18 cellular contexts compared by ENCODE assay signal in the genomic region with DNA sequence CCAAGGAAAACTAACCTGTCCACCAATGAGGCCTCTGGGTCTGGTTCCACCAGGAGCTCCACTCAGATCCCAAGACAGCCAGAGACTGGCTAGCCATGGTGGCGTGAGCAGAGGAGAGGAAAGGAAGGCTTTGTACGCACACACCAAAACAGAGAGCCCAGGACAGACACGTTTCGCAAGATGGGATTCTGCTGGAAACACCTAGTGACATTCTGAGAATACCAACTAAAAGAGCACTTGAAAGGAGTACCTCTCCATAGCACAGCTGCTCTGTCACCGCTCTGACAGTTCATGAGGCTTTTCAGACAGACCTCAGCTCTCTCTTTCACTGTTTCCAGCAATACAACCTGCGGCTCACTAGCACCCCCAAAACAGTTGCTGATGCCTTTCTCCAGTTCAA.
"Had no signal": no experiment of that assay in that cellular context is flagged by ENCODE, and none has a peak within 500 bp of the region (broad histone marks: within the 10 kb centered on the region; RNA-seq: fewer than 3 reads in every experiment).

No MANE protein-coding gene starts in this region.

- H3K9me3 Mint-ChIP-seq: activated T-helper 17 cell treated with anti-CD3 and anti-CD28 coated beads, Interleukin-2, amount 50 U/mL, for 72 hours had no signal

- H3K27ac Mint-ChIP-seq: T-helper 2 cell treated with Interferon-gamma antibody and Interleukin-4, amounts not matched to agents 5 μg/mL and 100 μg/mL, for 36 hours had no signal

- ATAC-seq: activated CD4-positive, CD25-positive, alpha-beta regulatory T cell treated with anti-CD3 and anti-CD28 coated beads, Interleukin-2, amount 50 U/mL, for 24 hours; activated T-helper 17 cell treated with anti-CD3 and anti-CD28 coated beads, Interleukin-2, amount 50 U/mL, for 72 hours; gastrocnemius medialis; Right ventricle myocardium inferior; SK-N-SH treated with all-trans-retinoic acid at 6 μM for 48 hours had no signal

- H3K4me3 ChIP-seq: gastrocnemius medialis, left ventricle myocardium inferior, tibial artery had no signal

- H3K36me3 ChIP-seq: gastrocnemius medialis, left ventricle myocardium inferior, tibial artery had no signal

- H3K4me3 Mint-ChIP-seq: activated T-helper 17 cell treated with anti-CD3 and anti-CD28 coated beads, Interleukin-2, amount 50 U/mL, for 72 hours; T-helper 2 cell treated with Interferon-gamma antibody and Interleukin-4, amounts not matched to agents 5 μg/mL and 100 μg/mL, for 36 hours had no signal

- H3K27ac ChIP-seq: epithelial cell of prostate, gastrocnemius medialis, left ventricle myocardium inferior, parathyroid adenoma, tibial artery had no signal

- FAIRE-seq: keratinocyte had no signal

- H3K27me3 ChIP-seq: gastrocnemius medialis, tibial artery had no signal

- H3K9ac ChIP-seq: parathyroid adenoma had no signal

- H3K4me1 ChIP-seq: gastrocnemius medialis, parathyroid adenoma, tibial artery had no signal

- DNase-seq: activated CD4-positive, alpha-beta T cell treated with anti-CD3 and anti-CD28 coated beads, Interleukin-2, amount 50 U/mL, for 48 hours; activated CD8-positive, alpha-beta memory T cell treated with anti-CD3 and anti-CD28 coated beads, Interleukin-2, amount 50 U/mL, for 48 hours; caudate nucleus; cortex of kidney; effector CD8-positive, alpha-beta T cell; gastrocnemius medialis; left ventricle myocardium inferior; stimulated activated CD4-positive, alpha-beta T cell treated with anti-CD3 and anti-CD28 coated beads, Interleukin-15, amount 100 ng/mL, for 24 hours; stimulated activated CD4-positive, alpha-beta T cell treated with anti-CD3 and anti-CD28 coated beads, Interleukin-4, amount 100 ng/mL, for 24 hours; tibial artery had no signal

- H3K79me2 ChIP-seq: parathyroid adenoma had no signal

- H2AFZ ChIP-seq: parathyroid adenoma had no signal

- H3K9me3 ChIP-seq: gastrocnemius medialis, left ventricle myocardium inferior, tibial artery had no signal

- H3K27me3 Mint-ChIP-seq: activated T-helper 17 cell treated with anti-CD3 and anti-CD28 coated beads, Interleukin-2, amount 50 U/mL, for 72 hours had no signal
